8 cellular contexts compared by ENCODE assay signal in the genomic region with DNA sequence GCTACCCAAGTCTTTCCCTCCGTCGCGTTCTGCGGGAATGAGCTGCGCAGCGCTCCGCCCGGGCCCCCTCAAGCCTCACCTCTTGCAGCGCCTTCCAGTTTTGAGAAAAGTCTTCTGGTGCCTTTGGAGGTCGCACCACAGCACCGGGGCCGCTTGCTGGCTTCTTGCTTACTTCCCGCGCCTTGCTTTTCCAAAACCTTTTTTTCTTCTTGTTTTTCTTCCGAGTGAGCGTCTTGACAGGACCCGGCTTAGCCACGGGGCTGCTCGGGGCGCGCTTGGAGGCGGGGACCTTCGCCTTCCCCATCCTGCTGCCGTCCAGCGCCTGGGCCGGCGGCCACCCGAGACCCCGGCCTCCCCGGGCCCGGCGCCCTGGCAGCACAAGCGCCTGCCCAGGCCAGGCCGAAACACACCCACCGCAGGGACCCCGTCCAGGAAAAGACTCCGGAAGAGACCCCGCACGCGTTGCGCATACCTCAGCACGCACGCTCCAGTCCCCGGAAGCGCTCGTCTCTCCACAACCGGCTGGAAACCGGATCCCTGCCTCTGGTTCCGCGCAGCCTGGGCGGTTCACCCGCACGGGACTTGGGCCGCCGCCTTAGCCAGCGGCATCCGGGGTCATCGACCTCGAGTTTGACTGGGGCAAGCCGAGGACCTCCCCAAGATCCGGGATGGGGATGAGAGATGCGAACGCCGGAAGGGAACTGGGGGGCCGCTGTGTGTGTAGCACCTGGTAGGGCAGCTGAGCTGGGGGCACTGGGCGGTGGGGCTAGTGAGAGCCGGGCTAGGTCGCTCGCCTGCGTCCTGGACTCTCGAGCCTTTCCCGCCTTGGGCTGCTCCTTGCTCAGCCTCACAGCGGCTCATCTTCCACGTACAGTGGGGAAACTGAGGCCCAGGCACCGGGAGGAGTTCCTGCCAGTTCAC. TPM values are rescaled to one million over a fixed set of nuclear protein-coding genes. Genes with fewer than 3 reads are reported as not detected.
DNase-seq lines count a peak whose midpoint lies in the region; ATAC-seq and TF ChIP-seq lines count a peak whose summit lies in the region.

TSS of gene REXO4 (minus strand) at position 470 of the 921 bp plus-strand sequence. CDS start at position 304, 166 bp downstream.

- peaks cover 6 to 35% (median 19%) of the 10 kb centered on the region in 9 donors for H3K4me1 ChIP-seq in heart right ventricle
- H3K4me1 ChIP-seq in upper lobe of right lung: peaks cover 16% of the 10 kb centered on the region

- H3K36me3 Mint-ChIP-seq in HFFc6 (ENCODE audit: low read depth) (peaks cover 8% of the 10 kb centered on the region), T-cell (peaks cover 15% of the 10 kb centered on the region), progenitor cell of endocrine pancreas (ENCODE audit: insufficient read depth) (peaks cover 9% of the 10 kb centered on the region)

- H3K36me3 ChIP-seq in heart right ventricle: peaks cover 0 to 35% (median 2%) of the 10 kb centered on the region in 9 donors
- peaks cover 32% of the 10 kb centered on the region for H3K36me3 ChIP-seq in upper lobe of right lung

- CTCF ChIA-PET in GM10248 (lab: Yijun Ruan, JAX) (interaction anchor here (1.1 to 1.7 kb wide), 4 partner anchors 12 to 15 kb away, joined by 3 to 4 read pairs (median 3); no protein-coding TSS in a partner anchor), T-cell (lab: Charles Lee) (interaction anchor here in 1 of 2 donors (1.1 kb wide), 1 partner anchor 46 kb away, joined by 4 read pairs; no protein-coding TSS in a partner anchor)

- DNase-seq in GM10248 (ENCODE audit: extremely low spot score) (peak; percentile 84), HFFc6 (peak; percentile 76), NCI-H1092 treated with DMSO at 0.1 percent for 48 hours (lab: John Stamatoyannopoulos, UW) (peak; percentile 93), T-cell (peak; percentile 68 to 90 (median 77)), heart right ventricle (peak; percentile 77 to 83), progenitor cell of endocrine pancreas (ENCODE audit: low spot score, unreplicated experiment) (peak; percentile 78), upper lobe of right lung (peak; percentile 91)

- no peak for TF ChIP-seq CTCF in GM10248 (IDR thresholded peaks at IDR 0.05; ENCODE audit: control extremely low read depth, extremely low read depth, low read depth, missing control alignments)
- no peak for TF ChIP-seq CTCF in HFFc6 (IDR thresholded peaks at IDR 0.05)
- no peak for TF ChIP-seq CTCF in heart right ventricle (IDR thresholded peaks at IDR 0.05)
- no peak for TF ChIP-seq CTCF in progenitor cell of endocrine pancreas (IDR thresholded peaks at IDR 0.05; ENCODE audit: unreplicated experiment)
- no peak for TF ChIP-seq CTCF in upper lobe of right lung (IDR thresholded peaks at IDR 0.05)

- peaks cover 16% of the 10 kb centered on the region for H3K4me1 Mint-ChIP-seq in HFFc6 (ENCODE audit: low read depth)
- H3K4me1 Mint-ChIP-seq in T-cell: peaks cover 50 to 59% (median 58%) of the 10 kb centered on the region in 3 donors
- peaks cover 30% of the 10 kb centered on the region for H3K4me1 Mint-ChIP-seq in progenitor cell of endocrine pancreas (ENCODE audit: low read depth)

- no peaks in the 10 kb centered on the region for H3K27me3 ChIP-seq in heart right ventricle
- H3K27me3 ChIP-seq in upper lobe of right lung: no peaks in the 10 kb centered on the region

- POLR2A ChIA-PET in GM10248 (lab: Yijun Ruan, JAX) (no interaction called here), T-cell (lab: Charles Lee) (no interaction called here)

- peak within 1 kb of the TSS; percentile 86 for H3K27ac Mint-ChIP-seq in HFFc6
- H3K27ac Mint-ChIP-seq in T-cell: peak within 1 kb of the TSS; percentile 89
- peak within 1 kb of the TSS; percentile 97 for H3K27ac Mint-ChIP-seq in progenitor cell of endocrine pancreas

- H3K4me3 ChIP-seq in heart right ventricle (peak within 1 kb of the TSS; percentile 51 to 94 (median 82)), upper lobe of right lung (peak within 1 kb of the TSS; percentile 85)

- H3K27me3 Mint-ChIP-seq in HFFc6 (ENCODE audit: insufficient read depth) (no peaks in the 10 kb centered on the region; the same call in 1 of the 2 replicates), T-cell (no peaks in the 10 kb centered on the region), progenitor cell of endocrine pancreas (no peaks in the 10 kb centered on the region)

- H3K9me3 Mint-ChIP-seq in HFFc6 (no peaks in the 10 kb centered on the region), T-cell (no peaks in the 10 kb centered on the region), progenitor cell of endocrine pancreas (ENCODE audit: low read depth) (no peaks in the 10 kb centered on the region)

- no peaks in the 10 kb centered on the region for H3K9me3 ChIP-seq in heart right ventricle
- H3K9me3 ChIP-seq in upper lobe of right lung: no peaks in the 10 kb centered on the region

- 0 to 1% (median 1%) methylated on average over 75 of the region's 75 CpGs for WGBS in adipose tissue, 3 donors
- WGBS in heart right ventricle, 2 donors: 1 to 3% methylated on average over 74 to 75 of the region's 75 CpGs

- no peak within 1 kb of the TSS for H3K27ac ChIP-seq in adipose tissue (ENCODE audit: low read depth, low read length)
- peak within 1 kb of the TSS; percentile 35 to 93 (median 82) for H3K27ac ChIP-seq in heart right ventricle
- H3K27ac ChIP-seq in upper lobe of right lung: peak within 1 kb of the TSS; percentile 91

- intact Hi-C loops in heart right ventricle (cut with DNase I) (loop anchor here in 3 of 10 donors (5.0 to 10.0 kb wide), 3 partner anchors 40 to 63 kb away; partner anchors contain the start of genes STKLD1 (in 2 of the 3), SURF4 (in 2 of the 3), CACFD1 (in 1 of the 3) and SURF1 (in 1 of the 3)), upper lobe of right lung (cut with DNase I) (no loop called here)

- peak; percentile 89 to 90 (median 90) for ATAC-seq in T-cell (replicated peaks in 1 of 4)
- peak; percentile 92 to 97 (median 96) for ATAC-seq in heart right ventricle
- peak; percentile 97 for ATAC-seq in upper lobe of right lung

- H3K4me3 Mint-ChIP-seq in HFFc6 (peak within 1 kb of the TSS; percentile 97), T-cell (peak within 1 kb of the TSS; percentile 87 to 90 (median 89)), progenitor cell of endocrine pancreas (ENCODE audit: low read depth) (peak within 1 kb of the TSS; percentile 92)

RNA-seq across cellular contexts. Expression of gene REXO4, which starts in this region (rescaled TPM):
- 10 to 100 TPM; 20.4 to 26.3 (median 23.5) TPM for total RNA-seq in HFFc6 (2021; fragmentation: NEBNext Ultra II Directional; extraction: Animal tissue kit (Norgen Biotek cat#: 25700))
- total RNA-seq in T-cell (10 to 100 TPM; 23.6 to 44.5 (median 34.9) TPM), heart right ventricle (10 to 100 TPM in 8 of 10 donors, 1 to 10 TPM in 2; 9.3 to 20.8 (median 10.9) TPM), progenitor cell of endocrine pancreas (30.3 and 30.9 TPM in 2 replicates), upper lobe of right lung (22.6 TPM)
- polyA plus RNA-seq in adipose tissue (10 to 100 TPM; 14.1 to 18.8 (median 14.5) TPM), heart right ventricle (10 to 100 TPM; 11.8 to 19.1 TPM)
